ENCODE assay signal across 21 cellular contexts in the genomic region with DNA sequence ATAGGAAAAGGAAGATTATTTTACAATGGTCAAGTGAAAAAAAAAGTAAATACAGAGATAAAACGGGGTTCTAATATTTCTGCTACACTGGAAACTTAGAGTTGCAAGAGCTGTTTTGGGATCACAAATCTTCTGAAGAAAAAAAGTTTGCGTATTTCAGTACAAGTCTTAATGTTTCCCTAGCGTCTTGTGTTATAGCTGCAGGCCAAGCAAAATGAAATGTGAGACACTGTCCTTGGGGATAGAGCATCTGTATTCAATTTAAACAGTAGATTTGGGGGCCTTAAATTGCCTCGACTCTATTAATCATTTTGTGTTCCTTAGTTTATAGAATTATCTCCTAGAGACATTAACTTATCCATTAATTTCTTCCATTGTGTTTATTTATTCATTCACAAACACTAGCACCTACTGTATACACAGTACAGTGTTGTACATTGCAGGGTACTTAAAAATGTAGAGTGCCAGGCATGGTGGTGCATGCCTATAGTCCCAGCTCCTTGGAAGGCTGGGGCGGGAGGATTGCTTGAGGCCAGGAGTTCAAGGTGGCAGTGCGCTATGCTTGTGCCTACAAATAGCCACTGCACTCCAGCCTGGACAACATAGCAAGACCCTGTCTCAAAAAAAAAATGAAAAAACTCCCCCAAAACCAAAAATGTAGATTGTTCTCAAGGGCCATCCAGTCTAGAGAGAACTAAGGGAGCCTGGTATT.
"Had no signal": no experiment of that assay in that cellular context is flagged by ENCODE, and none has a peak within 500 bp of the region (broad histone marks: within the 10 kb centered on the region; RNA-seq: fewer than 3 reads in every experiment).

No MANE protein-coding gene starts in this region.

- H3K27ac Mint-ChIP-seq: activated CD4-positive, alpha-beta memory T cell treated with anti-CD3 and anti-CD28 coated beads for 36 hours; activated naive CD4-positive, alpha-beta T cell treated with anti-CD3 and anti-CD28 coated beads for 36 hours; activated naive CD8-positive, alpha-beta T cell treated with anti-CD3 and anti-CD28 coated beads, Interleukin-2, amount 10 ng/mL, durations not matched to agents 7 days and 5 days; memory B cell; stimulated activated naive B cell treated with anti-CD40 and anti-IgM and Interleukin-4, amounts not matched to agents 10 μg/mL and 1 μg/mL and 100 μg/mL, for 72 hours had no signal

- H3K4me1 ChIP-seq: gastrocnemius medialis, thyroid gland had no signal

- ATAC-seq: gastrocnemius medialis; left cardiac atrium; mucosa of descending colon; stimulated activated naive B cell treated with anti-CD40 and anti-IgM and Interleukin-4, amounts not matched to agents 10 μg/mL and 1 μg/mL and 100 μg/mL, for 72 hours; upper lobe of right lung had no signal

- H3K27me3 Mint-ChIP-seq: activated CD4-positive, alpha-beta memory T cell treated with anti-CD3 and anti-CD28 coated beads for 36 hours; activated naive CD8-positive, alpha-beta T cell treated with anti-CD3 and anti-CD28 coated beads, Interleukin-2, amount 10 ng/mL, durations not matched to agents 7 days and 5 days; memory B cell; stimulated activated naive B cell treated with anti-CD40 and anti-IgM and Interleukin-4, amounts not matched to agents 10 μg/mL and 1 μg/mL and 100 μg/mL, for 72 hours had no signal

- DNase-seq: activated CD4-positive, alpha-beta memory T cell treated with anti-CD3 and anti-CD28 coated beads for 36 hours; activated CD4-positive, alpha-beta T cell treated with anti-CD3 and anti-CD28 coated beads for 48 hours; activated effector memory CD4-positive, alpha-beta T cell treated with Interleukin-2 at 50 U/mL for 16 hours; activated naive CD4-positive, alpha-beta T cell treated with anti-CD3 and anti-CD28 coated beads for 36 hours; activated naive CD8-positive, alpha-beta T cell treated with anti-CD3 and anti-CD28 coated beads, Interleukin-2, amount 10 ng/mL, durations not matched to agents 7 days and 5 days; activated T-cell treated with anti-CD3 and anti-CD28 coated beads, Interleukin-2, amount 50 U/mL, for 48 hours; cerebellar nuclear complex; gastrocnemius medialis; head of caudate nucleus; left cardiac atrium; mucosa of descending colon; occipital lobe; posterior cingulate gyrus; stimulated activated CD4-positive, alpha-beta T cell treated with anti-CD3 and anti-CD28 coated beads, Interleukin-2, amount 100 ng/mL, for 48 hours; stimulated activated CD8-positive, alpha-beta memory T cell treated with anti-CD3 and anti-CD28 coated beads, Interleukin-4, amount 100 ng/mL, for 48 hours; stimulated activated naive B cell treated with anti-CD40 and anti-IgM and Interleukin-4, amounts not matched to agents 10 μg/mL and 1 μg/mL and 100 μg/mL, for 72 hours; thyroid gland; upper lobe of right lung had no signal

- H3K27me3 ChIP-seq: gastrocnemius medialis, thyroid gland, upper lobe of right lung had no signal

- H3K4me3 ChIP-seq: coronary artery, gastrocnemius medialis, mucosa of descending colon, thyroid gland, upper lobe of right lung had no signal

- H3K4me3 Mint-ChIP-seq: activated CD4-positive, alpha-beta memory T cell treated with anti-CD3 and anti-CD28 coated beads for 36 hours; activated naive CD4-positive, alpha-beta T cell treated with anti-CD3 and anti-CD28 coated beads for 36 hours; activated naive CD8-positive, alpha-beta T cell treated with anti-CD3 and anti-CD28 coated beads, Interleukin-2, amount 10 ng/mL, durations not matched to agents 7 days and 5 days; memory B cell; neural crest cell; stimulated activated naive B cell treated with anti-CD40 and anti-IgM and Interleukin-4, amounts not matched to agents 10 μg/mL and 1 μg/mL and 100 μg/mL, for 72 hours had no signal

- H3K36me3 ChIP-seq: gastrocnemius medialis, thyroid gland, upper lobe of right lung had no signal

- H3K9me3 Mint-ChIP-seq: activated naive CD4-positive, alpha-beta T cell treated with anti-CD3 and anti-CD28 coated beads for 36 hours; activated naive CD8-positive, alpha-beta T cell treated with anti-CD3 and anti-CD28 coated beads, Interleukin-2, amount 10 ng/mL, durations not matched to agents 7 days and 5 days; memory B cell; stimulated activated naive B cell treated with anti-CD40 and anti-IgM and Interleukin-4, amounts not matched to agents 10 μg/mL and 1 μg/mL and 100 μg/mL, for 72 hours had no signal

- H3K9me3 ChIP-seq: gastrocnemius medialis, mucosa of descending colon, thyroid gland, upper lobe of right lung had no signal

- H3K27ac ChIP-seq: coronary artery, gastrocnemius medialis, thyroid gland, upper lobe of right lung had no signal
